In the genomic region with DNA sequence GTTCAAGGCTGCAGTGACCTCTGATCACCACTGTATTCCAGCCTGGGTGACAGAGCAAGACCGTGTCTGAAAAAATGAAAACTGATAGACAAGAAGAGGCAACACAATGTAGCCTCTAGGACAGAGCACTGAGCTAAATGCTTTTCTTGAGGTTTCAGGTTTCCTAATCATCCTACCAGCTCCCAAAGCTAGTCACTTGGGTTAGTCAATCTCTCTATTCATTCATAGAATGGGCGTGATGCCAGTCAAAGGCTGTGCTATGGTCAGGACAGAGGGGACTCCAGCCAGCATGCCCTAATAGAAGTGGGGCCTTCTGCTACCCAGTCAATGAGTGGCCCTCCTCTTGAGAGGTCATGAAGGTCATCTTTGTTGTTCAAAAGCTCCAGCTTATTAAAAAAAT, we compare ENCODE assay signal across 6 cellular contexts.
DNase-seq lines count a peak whose midpoint lies in the region; TF ChIP-seq lines count a peak whose summit lies in the region.
"Not testable (repeated sequence)": the region's sequence is repeated elsewhere in the genome, so short reads cannot be mapped to it uniquely, and the experiment has no call there.

No MANE protein-coding gene starts in this region.

- 95 to 100% methylated on average over 2 of the region's 2 CpGs for WGBS in GM23248 (ENCODE audit: low coverage in 1 of 2, low lambda C conversion rate in 2 of 2, missing lambda C conversion rate in 2 of 2), 2 experiments

- not testable (repeated sequence) for H3K9me3 ChIP-seq in GM23248 (ENCODE audit: low read depth); MG63

- not testable (repeated sequence) for H3K27ac ChIP-seq in GM23248

- not testable (repeated sequence) for H3K79me2 ChIP-seq in GM23248 (ENCODE audit: insufficient read depth)

- not testable (repeated sequence) for H3K4me1 ChIP-seq in GM23248 (ENCODE audit: insufficient read depth)

- H3K27me3 ChIP-seq in GM23248 (replicated peaks; ENCODE audit: insufficient read depth); MG63: not testable (repeated sequence)

- in situ Hi-C loops in GM23248 (cut with MboI); SK-MEL-5 (cut with HindIII; ENCODE audit: low pct_unique_long_range_greater_than_20kb, low sequenced_read_pairs): not testable (repeated sequence)

- peak; percentile 0 for DNase-seq in GM23248
- peak; percentile 3 for DNase-seq in MG63
- DNase-seq in SK-MEL-5 (ENCODE audit: low read depth, low spot score), result peak; percentile 63
- peak; percentile 3 for DNase-seq in choroid plexus epithelial cell (ENCODE audit: low read depth)
- peak; percentile 5 for DNase-seq in iris pigment epithelial cell (ENCODE audit: low read depth)
- peak; percentile 3 for DNase-seq in renal cortical epithelial cell (ENCODE audit: low read depth)

- H3K36me3 ChIP-seq in GM23248 (ENCODE audit: low read depth); MG63: not testable (repeated sequence)

- H3K4me2 ChIP-seq in GM23248 (ENCODE audit: unreplicated experiment), result not testable (repeated sequence)

- H3F3A ChIP-seq in GM23248 (ENCODE audit: insufficient read depth), result not testable (repeated sequence)

- not testable (repeated sequence) for H3K9ac ChIP-seq in GM23248

- H2AFZ ChIP-seq in GM23248, result not testable (repeated sequence)

- H3K4me3 ChIP-seq in GM23248; MG63; choroid plexus epithelial cell (ENCODE audit: low read depth, low read length): not testable (repeated sequence)

- TF ChIP-seq CTCF in choroid plexus epithelial cell (conservative IDR thresholded peaks at IDR 0.05; ENCODE audit: low read depth, low read length), result not testable (repeated sequence)

- not testable (repeated sequence) for H3K9me2 ChIP-seq in GM23248 (ENCODE audit: insufficient read depth)

- H4K20me1 ChIP-seq in GM23248 (ENCODE audit: insufficient read depth), result not testable (repeated sequence)

Comparison
In these comparisons a context has a peak if more than half of its experiments do, and no peak if none do; other contexts are left out.
1. DNase-seq: peak in every context shown above with its lines; median percentile 63 in SK-MEL-5; 5 in iris pigment epithelial cell; 3 in MG63; 3 in choroid plexus epithelial cell; 3 in renal cortical epithelial cell; 0 in GM23248.